In genomic region chr2:29921560-29921915, GRCh38 we compare ENCODE assay signal across 8 cellular contexts. TPM values are rescaled to one million over a fixed set of nuclear protein-coding genes. Genes with fewer than 3 reads are reported as not detected.
A peak's percentile ranks its signal among the peaks of the same experiment; 100 is the strongest.
DNase-seq lines count a peak whose midpoint lies in the region; TF ChIP-seq lines count a peak whose summit lies in the region.

ALK (minus strand) TSS chr2:29921586; CDS start chr2:29920659, 927 bp downstream.

- DNase-seq in SIG-M5 treated with dmso at 0.1 percent for 504 hours (lab: John Stamatoyannopoulos, UW; ENCODE audit: unreplicated experiment) (peak; percentile 56), SIG-M5 (lab: John Stamatoyannopoulos, UW) (no peak), NCI-H226 (peak; percentile 86), lower leg skin (ENCODE audit: low spot score in 2 of 2) (peak; percentile 82 to 90), HT-29 (ENCODE audit: low spot score) (no peak)
- DNase-seq in activated CD4-positive, alpha-beta memory T cell treated with anti-CD3 and anti-CD28 coated beads for 36 hours = peak; percentile 79
- DNase-seq in stimulated activated CD4-positive, alpha-beta T cell treated with anti-CD3 and anti-CD28 coated beads, Interleukin-4, amount 100 ng/mL, for 48 hours (ENCODE audit: low read depth in 2 of 2) = peak; percentile 64 to 69

- no peak within 1 kb of the TSS for H3K27ac Mint-ChIP-seq in activated CD4-positive, alpha-beta memory T cell treated with anti-CD3 and anti-CD28 coated beads for 36 hours

- no peaks in the 10 kb centered on the region for H3K4me1 ChIP-seq in ectodermal cell (ENCODE audit: control insufficient read depth, insufficient read depth, low read length)

- H3K4me3 ChIP-seq in ectodermal cell (ENCODE audit: insufficient read depth, low read depth, low read length) (peak within 1 kb of the TSS; percentile 45), lower leg skin (ENCODE audit: low read depth, poor library complexity, severe bottlenecking) (no peak within 1 kb of the TSS)

- no peak for TF ChIP-seq POLR2A in lower leg skin (IDR thresholded peaks at IDR 0.05)

- 0% methylated on average over 27 of the region's 27 CpGs for WGBS in ectodermal cell, 2 experiments
- WGBS in lower leg skin, 2 donors = 0 to 1% methylated on average over 4 to 10 of the region's 27 CpGs

- TF ChIP-seq CTCF in lower leg skin (IDR thresholded peaks at IDR 0.05) = no peak

- H3K27me3 Mint-ChIP-seq in activated CD4-positive, alpha-beta memory T cell treated with anti-CD3 and anti-CD28 coated beads for 36 hours = peaks cover 59% of the 10 kb centered on the region

- H3K9me3 Mint-ChIP-seq in activated CD4-positive, alpha-beta memory T cell treated with anti-CD3 and anti-CD28 coated beads for 36 hours = no peaks in the 10 kb centered on the region

- H3K9me3 ChIP-seq in ectodermal cell (ENCODE audit: control insufficient read depth, low read length) = no peaks in the 10 kb centered on the region

- peaks cover 9% of the 10 kb centered on the region for H3K4me1 Mint-ChIP-seq in activated CD4-positive, alpha-beta memory T cell treated with anti-CD3 and anti-CD28 coated beads for 36 hours (ENCODE audit: low read depth)

- no peaks in the 10 kb centered on the region for H3K36me3 Mint-ChIP-seq in activated CD4-positive, alpha-beta memory T cell treated with anti-CD3 and anti-CD28 coated beads for 36 hours

- POLR2A ChIA-PET in activated CD4-positive, alpha-beta memory T cell treated with anti-CD3 and anti-CD28 coated beads for 36 hours (lab: Charles Lee) = no interaction called here

- H3K4me3 Mint-ChIP-seq in activated CD4-positive, alpha-beta memory T cell treated with anti-CD3 and anti-CD28 coated beads for 36 hours = no peak within 1 kb of the TSS

- H3K27me3 ChIP-seq in ectodermal cell (ENCODE audit: control insufficient read depth, insufficient read depth, low read length, poor library complexity, severe bottlenecking) = peaks cover 49% of the 10 kb centered on the region

- intact Hi-C loops in activated CD4-positive, alpha-beta memory T cell treated with anti-CD3 and anti-CD28 coated beads for 36 hours (cut with micrococcal nuclease) = no loop called here
- intact Hi-C loops in lower leg skin (cut with DNase I; ENCODE audit: low total_unique reads) = loop anchor here (5.0 to 10.0 kb wide), 2 partner anchors 103 to 151 kb away; no protein-coding TSS in a partner anchor

- CTCF ChIA-PET in activated CD4-positive, alpha-beta memory T cell treated with anti-CD3 and anti-CD28 coated beads for 36 hours (lab: Charles Lee) = interaction anchor here (0.6 to 6.8 kb wide), 6 partner anchors 9 to 788 kb away, joined by 3 to 76 read pairs (median 4); no protein-coding TSS in a partner anchor

- no peak within 1 kb of the TSS for H3K27ac ChIP-seq in ectodermal cell (ENCODE audit: insufficient read depth, low read depth, low read length, poor library complexity, severe bottlenecking)

- no peaks in the 10 kb centered on the region for H3K36me3 ChIP-seq in ectodermal cell (ENCODE audit: control insufficient read depth, insufficient read depth, low read length)

RNA-seq across cellular contexts. Expression of gene ALK, which starts in this region (rescaled TPM):
- not detected for total RNA-seq in activated CD4-positive, alpha-beta memory T cell treated with anti-CD3 and anti-CD28 coated beads for 36 hours
- polyA plus RNA-seq in ectodermal cell (2013, experiment 1 of 4) = 0.26 TPM
- 0.11 TPM for polyA plus RNA-seq in ectodermal cell (2013, experiment 2 of 4)
- polyA plus RNA-seq in ectodermal cell (2013, experiment 3 of 4) = 0.27 TPM
- polyA plus RNA-seq in ectodermal cell (2013, experiment 4 of 4) = 0.41 TPM
- total RNA-seq in lower leg skin = under 1 TPM in 1 of 4 donors, not detected in 3; 0.66 TPM
- total RNA-seq in HT-29 (2014; rRNA removed; shearing (Covaris generic)) = not detected in 2 replicates

Comparison
In these comparisons a context has a peak if more than half of its experiments do, and no peak if none do; other contexts are left out.
1. DNase-seq: peak in SIG-M5 treated with dmso at 0.1 percent for 504 hours (single experiment), NCI-H226 (single experiment) and stimulated activated CD4-positive, alpha-beta T cell treated with anti-CD3 and anti-CD28 coated beads, Interleukin-4, amount 100 ng/mL, for 48 hours (2 of 2); none in SIG-M5 (single experiment) and HT-29 (single experiment).
2. Peak in DNase-seq in activated CD4-positive, alpha-beta memory T cell treated with anti-CD3 and anti-CD28 coated beads for 36 hours; RNA of the gene not detected or under 1 TPM.
3. Peak in DNase-seq in lower leg skin; RNA of the gene not detected or under 1 TPM.